ENCODE assay signal across 10 cellular contexts in genomic region chr6:110738899-110739365, GRCh38.
A peak's percentile ranks its signal among the peaks of the same experiment; 100 is the strongest.
DNase-seq lines count a peak whose midpoint lies in the region; ATAC-seq and TF ChIP-seq lines count a peak whose summit lies in the region.
"Had no signal": no experiment of that assay in that cellular context is flagged by ENCODE, and none has a peak within 500 bp of the region (broad histone marks: within the 10 kb centered on the region; RNA-seq: fewer than 3 reads in every experiment).

No MANE protein-coding gene starts in this region.

- in situ Hi-C loops in gastrocnemius medialis (cut with MboI; ENCODE audit: low sequenced_read_pairs in 4 of 4), result no loop called here

- DNase-seq in HuH-7.5 (ENCODE audit: low spot score) (peak; percentile 17), gastrocnemius medialis (peak; percentile 3 to 18), glutamatergic neuron (no peak), dedifferentiated amniotic fluid mesenchymal stem cell (ENCODE audit: extremely low spot score) (no peak), activated gamma-delta T cell (lab: John Stamatoyannopoulos, UW) (no peak)
- DNase-seq in stimulated activated CD4-positive, alpha-beta T cell treated with anti-CD3 and anti-CD28 coated beads, Interleukin-2, amount 100 ng/mL, for 24 hours, result no peak
- DNase-seq: activated effector memory CD4-positive, alpha-beta T cell treated with anti-CD3 and anti-CD28 coated beads, Interleukin-2, amount 50 U/mL, for 16 hours had no signal

- H3K4me1 ChIP-seq in gastrocnemius medialis, result no peaks in the 10 kb centered on the region
- H3K4me1 ChIP-seq: parathyroid adenoma had no signal

- peaks cover 0 to 10% (median 0%) of the 10 kb centered on the region in 3 donors for H3K9me3 ChIP-seq in gastrocnemius medialis

- H3K36me3 Mint-ChIP-seq in dendritic cell treated with granulocyte-macrophage colony-stimulating factor and Interleukin-4, amounts not matched to agents 40 ng/mL and 50 ng/mL, for 4 days (ENCODE audit: low read depth), result peaks cover 44% of the 10 kb centered on the region
- H3K36me3 Mint-ChIP-seq in glutamatergic neuron (ENCODE audit: unreplicated experiment), result peaks cover 18% of the 10 kb centered on the region

- H3K4me1 Mint-ChIP-seq in dendritic cell treated with granulocyte-macrophage colony-stimulating factor and Interleukin-4, amounts not matched to agents 40 ng/mL and 50 ng/mL, for 4 days (ENCODE audit: low read depth), result peaks cover 28% of the 10 kb centered on the region
- no peaks in the 10 kb centered on the region for H3K4me1 Mint-ChIP-seq in glutamatergic neuron (ENCODE audit: low read depth, unreplicated experiment)

- no peak overlapping the region for H3K27ac ChIP-seq in gastrocnemius medialis
- H3K27ac ChIP-seq: parathyroid adenoma had no signal

- TF ChIP-seq CTCF in gastrocnemius medialis (IDR thresholded peaks at IDR 0.05 in 4 of 5, conservative IDR thresholded peaks at IDR 0.05 in 1 of 5), result no peak
- no peak for TF ChIP-seq CTCF in glutamatergic neuron (IDR thresholded peaks at IDR 0.05; ENCODE audit: partially characterized antibody, unreplicated experiment)

- peak; percentile 79 for ATAC-seq in GM19397 (IDR thresholded peaks at IDR 0.05; ENCODE audit: unreplicated experiment)
- ATAC-seq in gastrocnemius medialis, result peak in 1 of 2 donors; percentile 39

- H3K27me3 ChIP-seq in gastrocnemius medialis, result no peaks in the 10 kb centered on the region

- H3K9me3 Mint-ChIP-seq in dendritic cell treated with granulocyte-macrophage colony-stimulating factor and Interleukin-4, amounts not matched to agents 40 ng/mL and 50 ng/mL, for 4 days, result peaks cover 32% of the 10 kb centered on the region
- peaks cover 6% of the 10 kb centered on the region for H3K9me3 Mint-ChIP-seq in glutamatergic neuron (ENCODE audit: unreplicated experiment)

- H3K4me3 ChIP-seq in gastrocnemius medialis, result no peak overlapping the region

- peak overlapping the region; percentile 69 for H3K27ac Mint-ChIP-seq in dendritic cell treated with granulocyte-macrophage colony-stimulating factor and Interleukin-4, amounts not matched to agents 40 ng/mL and 50 ng/mL, for 4 days
- no peak overlapping the region for H3K27ac Mint-ChIP-seq in glutamatergic neuron (ENCODE audit: unreplicated experiment)

- TF ChIP-seq POLR2A in gastrocnemius medialis (IDR thresholded peaks at IDR 0.05), result no peak

- intact Hi-C loops in dendritic cell treated with granulocyte-macrophage colony-stimulating factor and Interleukin-4, amounts not matched to agents 40 ng/mL and 50 ng/mL, for 4 days (cut with micrococcal nuclease), result loop anchor here (10.0 kb wide), 1 partner anchor 54 kb away; no protein-coding TSS in a partner anchor
- intact Hi-C loops in gastrocnemius medialis (cut with DNase I; ENCODE audit: low total_unique reads), result no loop called here

- H3K4me3 Mint-ChIP-seq in dendritic cell treated with granulocyte-macrophage colony-stimulating factor and Interleukin-4, amounts not matched to agents 40 ng/mL and 50 ng/mL, for 4 days, result no peak overlapping the region
- H3K4me3 Mint-ChIP-seq in glutamatergic neuron (ENCODE audit: unreplicated experiment), result no peak overlapping the region

- H3K36me3 ChIP-seq in gastrocnemius medialis, result peaks cover 0 to 9% of the 10 kb centered on the region in 2 donors

- no peaks in the 10 kb centered on the region for H3K27me3 Mint-ChIP-seq in dendritic cell treated with granulocyte-macrophage colony-stimulating factor and Interleukin-4, amounts not matched to agents 40 ng/mL and 50 ng/mL, for 4 days
- peaks cover 4% of the 10 kb centered on the region for H3K27me3 Mint-ChIP-seq in glutamatergic neuron (ENCODE audit: unreplicated experiment)

Comparison
In these comparisons a context has a peak if more than half of its experiments do, and no peak if none do; other contexts are left out.
1. DNase-seq: peak in HuH-7.5 (single experiment) and gastrocnemius medialis (2 of 2); none in stimulated activated CD4-positive, alpha-beta T cell treated with anti-CD3 and anti-CD28 coated beads, Interleukin-2, amount 100 ng/mL, for 24 hours (0 of 2), glutamatergic neuron (single experiment), dedifferentiated amniotic fluid mesenchymal stem cell (single experiment) and activated gamma-delta T cell (single experiment).